Comparison of ENCODE assay signal across 8 cellular contexts in the genomic region with DNA sequence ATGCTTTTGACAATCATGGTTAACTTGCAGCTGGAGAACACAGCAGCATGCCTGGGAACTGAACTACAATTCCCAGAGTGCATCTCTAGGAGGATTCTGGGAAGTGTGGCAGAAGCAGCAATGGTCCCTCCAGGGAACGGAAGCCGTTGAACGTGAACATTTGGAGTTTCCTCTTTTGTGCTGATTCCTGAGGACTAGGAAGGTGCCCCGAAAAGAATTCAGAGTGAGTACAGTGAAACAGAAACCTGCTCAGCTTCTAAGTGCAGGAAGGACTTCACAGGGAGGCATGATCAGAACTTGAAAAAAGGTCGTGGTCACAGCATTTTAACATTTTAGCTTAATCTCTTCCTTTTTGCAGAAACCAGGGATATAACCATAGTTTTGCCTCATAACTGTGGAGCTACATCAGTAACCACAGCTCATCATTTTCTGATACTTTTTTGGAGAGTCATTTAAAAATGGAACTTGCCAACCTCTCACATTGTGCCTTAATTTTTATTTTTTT. TPM values are rescaled to one million over a fixed set of nuclear protein-coding genes. Genes with fewer than 3 reads are reported as not detected.
DNase-seq lines count a peak whose midpoint lies in the region; ATAC-seq and TF ChIP-seq lines count a peak whose summit lies in the region.

A gene (plus strand): TSS at position 111 of the 505 bp plus-strand sequence. CDS start 3,911 bp downstream, outside the sequence.

- no peaks in the 10 kb centered on the region for H3K9me2 ChIP-seq in OCI-LY7 (ENCODE audit: insufficient read depth, low read length)

- H4K20me1 ChIP-seq in DND-41 (ENCODE audit: insufficient read depth, low read length) (no peaks in the 10 kb centered on the region), OCI-LY7 (ENCODE audit: insufficient read depth, low read length) (no peaks in the 10 kb centered on the region)

- CTCF ChIA-PET in OCI-LY7 (lab: Charles Lee; ENCODE audit: unreplicated experiment), result no interaction called here

- peak within 1 kb of the TSS; percentile 56 for H3K9ac ChIP-seq in DND-41 (ENCODE audit: low read depth, low read length)

- no peak for TF ChIP-seq POLR2A in esophagus muscularis mucosa (IDR thresholded peaks at IDR 0.05; ENCODE audit: low read depth)

- intact Hi-C loops in OCI-LY7 (cut with micrococcal nuclease; ENCODE audit: unreplicated experiment) (no loop called here), esophagus muscularis mucosa (cut with DNase I) (loop anchor here (2.0 kb wide), 1 partner anchor 14 kb away; a partner anchor contains a TSS), mucosa of descending colon (cut with DNase I, micrococcal nuclease) (no loop called here)

- H3K36me3 Mint-ChIP-seq in activated T-cell treated with anti-CD3 and anti-CD28 coated beads, Interleukin-2, amount 50 U/mL, for 72 hours (ENCODE audit: insufficient read depth in 2 of 2), result peaks cover 14% of the 10 kb centered on the region in 2 donors

- H3K27ac Mint-ChIP-seq in activated T-cell treated with anti-CD3 and anti-CD28 coated beads, Interleukin-2, amount 50 U/mL, for 72 hours, result peak within 1 kb of the TSS; percentile 91
- H3K27ac Mint-ChIP-seq in stimulated activated naive CD8-positive, alpha-beta T cell treated with anti-CD3 and anti-CD28 coated beads, Interleukin-15, amount 100 ng/mL, for 72 hours, result peak within 1 kb of the TSS; percentile 89 to 93

- TF ChIP-seq EP300 in esophagus muscularis mucosa (IDR thresholded peaks at IDR 0.05), result no peak

- peaks cover 0 to 4% of the 10 kb centered on the region in 2 donors for H3K9me3 Mint-ChIP-seq in activated T-cell treated with anti-CD3 and anti-CD28 coated beads, Interleukin-2, amount 50 U/mL, for 72 hours
- peaks cover 0 to 9% of the 10 kb centered on the region in 2 donors for H3K9me3 Mint-ChIP-seq in stimulated activated naive CD8-positive, alpha-beta T cell treated with anti-CD3 and anti-CD28 coated beads, Interleukin-15, amount 100 ng/mL, for 72 hours

- H3K9me3 ChIP-seq in DND-41 (ENCODE audit: insufficient read depth, low read length, severe bottlenecking) (no peaks in the 10 kb centered on the region), OCI-LY7 (ENCODE audit: low read length) (peaks cover 10% of the 10 kb centered on the region; the same call in 1 of the 2 replicates), esophagus muscularis mucosa (no peaks in the 10 kb centered on the region), mucosa of descending colon (no peaks in the 10 kb centered on the region)

- H3K27me3 ChIP-seq in DND-41 (ENCODE audit: insufficient read depth, low read length, poor library complexity) (no peaks in the 10 kb centered on the region), esophagus muscularis mucosa (no peaks in the 10 kb centered on the region)

- H3K36me3 ChIP-seq in DND-41 (ENCODE audit: insufficient read depth, low read length) (peaks cover 10% of the 10 kb centered on the region), OCI-LY7 (ENCODE audit: insufficient read depth, low read length) (peaks cover 45% of the 10 kb centered on the region), esophagus muscularis mucosa (peaks cover 0 to 11% (median 4%) of the 10 kb centered on the region in 4 donors), mucosa of descending colon (ENCODE audit: low read depth) (no peaks in the 10 kb centered on the region)

- H3K27ac ChIP-seq in DND-41 (ENCODE audit: low read length), result peak within 1 kb of the TSS; percentile 75
- H3K27ac ChIP-seq in OCI-LY7 (ENCODE audit: low read depth, low read length, poor library complexity, severe bottlenecking), result no peak within 1 kb of the TSS
- H3K27ac ChIP-seq in esophagus muscularis mucosa (replicated peaks in 1 of 4), result peak within 1 kb of the TSS; percentile 83 to 86 (median 84)

- H3K4me1 ChIP-seq in DND-41 (ENCODE audit: insufficient read depth, low read length) (peaks cover 17% of the 10 kb centered on the region), OCI-LY7 (ENCODE audit: insufficient read depth, low read length, poor library complexity, severe bottlenecking) (no peaks in the 10 kb centered on the region), esophagus muscularis mucosa (peaks cover 0 to 8% (median 6%) of the 10 kb centered on the region in 4 donors), mucosa of descending colon (ENCODE audit: low read depth) (no peaks in the 10 kb centered on the region)

- POLR2A ChIA-PET in OCI-LY7 (lab: Charles Lee), result interaction anchor here (0.6 to 1.6 kb wide), 7 partner anchors 8 to 82 kb away, joined by 3 to 5 read pairs (median 3); a partner anchor contains a TSS

- no TSS peak for BruUV-seq in OCI-LY7 (replicated peaks; lab: Mats Ljungman, UMichigan)

- H3K79me2 ChIP-seq in DND-41 (ENCODE audit: insufficient read depth, low read length) (peaks cover 2% of the 10 kb centered on the region; the same call in 1 of the 2 replicates), OCI-LY7 (ENCODE audit: insufficient read depth, low read depth, low read length) (no peaks in the 10 kb centered on the region)

- no peaks in the 10 kb centered on the region for H3K27me3 Mint-ChIP-seq in activated T-cell treated with anti-CD3 and anti-CD28 coated beads, Interleukin-2, amount 50 U/mL, for 72 hours (ENCODE audit: low read depth)
- no peaks in the 10 kb centered on the region for H3K27me3 Mint-ChIP-seq in stimulated activated naive CD8-positive, alpha-beta T cell treated with anti-CD3 and anti-CD28 coated beads, Interleukin-15, amount 100 ng/mL, for 72 hours

- TF ChIP-seq CTCF in DND-41 (IDR thresholded peaks at IDR 0.05; ENCODE audit: borderline replicate concordance, extremely low read depth, low read length, poor library complexity, severe bottlenecking), result no peak
- TF ChIP-seq CTCF in OCI-LY7 (conservative IDR thresholded peaks at IDR 0.05; ENCODE audit: low read length), result no peak
- no peak for TF ChIP-seq CTCF in esophagus muscularis mucosa (IDR thresholded peaks at IDR 0.05)
- TF ChIP-seq CTCF in mucosa of descending colon (IDR thresholded peaks at IDR 0.05), result no peak

- H3K4me1 Mint-ChIP-seq in activated T-cell treated with anti-CD3 and anti-CD28 coated beads, Interleukin-2, amount 50 U/mL, for 72 hours (ENCODE audit: low read depth), result peaks cover 15% of the 10 kb centered on the region
- H3K4me1 Mint-ChIP-seq in stimulated activated naive CD8-positive, alpha-beta T cell treated with anti-CD3 and anti-CD28 coated beads, Interleukin-15, amount 100 ng/mL, for 72 hours, result peaks cover 16% of the 10 kb centered on the region

- ATAC-seq in DND-41 (ENCODE audit: insufficient read depth, low read depth) (peak; percentile 98), HG02642 (IDR thresholded peaks at IDR 0.05; ENCODE audit: poor library complexity, unreplicated experiment) (peak; percentile 83), mucosa of descending colon (peak; percentile 99)
- ATAC-seq in activated T-cell treated with anti-CD3 and anti-CD28 coated beads, Interleukin-2, amount 50 U/mL, for 72 hours (replicated peaks in 1 of 2), result peak; percentile 44 to 64
- peak; percentile 72 for ATAC-seq in stimulated activated naive CD8-positive, alpha-beta T cell treated with anti-CD3 and anti-CD28 coated beads, Interleukin-15, amount 100 ng/mL, for 72 hours

- peak; percentile 84 for DNase-seq in DND-41
- no peak for DNase-seq in OCI-LY7 (ENCODE audit: low spot score)
- DNase-seq in activated T-cell treated with anti-CD3 and anti-CD28 coated beads, Interleukin-2, amount 50 U/mL, for 72 hours, result peak; percentile 11 to 19
- peak; percentile 92 for DNase-seq in esophagus muscularis mucosa (ENCODE audit: extremely low spot score)
- peak in 2 of 3 donors; percentile 51 to 86 for DNase-seq in mucosa of descending colon
- DNase-seq in stimulated activated naive CD8-positive, alpha-beta T cell treated with anti-CD3 and anti-CD28 coated beads, Interleukin-15, amount 100 ng/mL, for 72 hours, result peak; percentile 15 to 19
- DNase-seq in mesenteric fat pad (ENCODE audit: low spot score), result no peak

- H2AFZ ChIP-seq in DND-41 (ENCODE audit: low read depth, low read length), result peak within 1 kb of the TSS; percentile 62
- no peak within 1 kb of the TSS for H2AFZ ChIP-seq in OCI-LY7 (ENCODE audit: low read length)

- peak within 1 kb of the TSS; percentile 80 for H3K4me2 ChIP-seq in DND-41 (ENCODE audit: insufficient read depth, low read length)
- peak within 1 kb of the TSS; percentile 37; the same call in 1 of the 2 replicates for H3K4me2 ChIP-seq in OCI-LY7 (ENCODE audit: low read length)

- H3K4me3 ChIP-seq in DND-41 (ENCODE audit: low read depth in 1 of 2, low read length in 2 of 2), result peak within 1 kb of the TSS; percentile 19 to 56; a peak in 3 of 4 replicates
- H3K4me3 ChIP-seq in OCI-LY7 (ENCODE audit: low read depth, low read length, poor library complexity, severe bottlenecking), result no peak within 1 kb of the TSS
- peak within 1 kb of the TSS; percentile 52 to 69 (median 58) for H3K4me3 ChIP-seq in esophagus muscularis mucosa
- H3K4me3 ChIP-seq in mucosa of descending colon, result no peak within 1 kb of the TSS

- WGBS in esophagus muscularis mucosa, result 2% methylated on average over 5 of the region's 5 CpGs

- peak within 1 kb of the TSS; percentile 78 to 86 for H3K4me3 Mint-ChIP-seq in activated T-cell treated with anti-CD3 and anti-CD28 coated beads, Interleukin-2, amount 50 U/mL, for 72 hours
- peak within 1 kb of the TSS; percentile 83 to 84 for H3K4me3 Mint-ChIP-seq in stimulated activated naive CD8-positive, alpha-beta T cell treated with anti-CD3 and anti-CD28 coated beads, Interleukin-15, amount 100 ng/mL, for 72 hours

RNA-seq across cellular contexts. Expression of the gene that starts here (rescaled TPM):
- total RNA-seq in OCI-LY7 (2014; rRNA removed; shearing (Covaris generic)), result not detected in 2 replicates
- total RNA-seq in OCI-LY7 (2022), result not detected in 2 replicates
- total RNA-seq in activated T-cell treated with anti-CD3 and anti-CD28 coated beads, Interleukin-2, amount 50 U/mL, for 72 hours, result 1 to 10 TPM in 1 of 2 donors, under 1 TPM in 1; 0.60 to 1.3 TPM
- total RNA-seq in esophagus muscularis mucosa, result 1 to 10 TPM; 1.3 to 3.4 (median 2.5) TPM
- total RNA-seq in mucosa of descending colon, result 1 to 10 TPM; 3.5 to 5.1 (median 3.6) TPM
- total RNA-seq in mesenteric fat pad, result 1.7 TPM

Comparison
In these comparisons a context has a peak if more than half of its experiments do, and no peak if none do; other contexts are left out.
1. DNase-seq: peak in DND-41 (single experiment), activated T-cell treated with anti-CD3 and anti-CD28 coated beads, Interleukin-2, amount 50 U/mL, for 72 hours (2 of 2), esophagus muscularis mucosa (single experiment), mucosa of descending colon (2 of 3) and stimulated activated naive CD8-positive, alpha-beta T cell treated with anti-CD3 and anti-CD28 coated beads, Interleukin-15, amount 100 ng/mL, for 72 hours (2 of 2); none in OCI-LY7 (single experiment) and mesenteric fat pad (single experiment).
2. H3K4me3 ChIP-seq: peak in DND-41 (2 of 2) and esophagus muscularis mucosa (4 of 4); none in OCI-LY7 (single experiment) and mucosa of descending colon (single experiment).
3. Peak in every context shown above with its lines, with median percentiles within 50 percentile points of each other: ATAC-seq.